In the genomic region with DNA sequence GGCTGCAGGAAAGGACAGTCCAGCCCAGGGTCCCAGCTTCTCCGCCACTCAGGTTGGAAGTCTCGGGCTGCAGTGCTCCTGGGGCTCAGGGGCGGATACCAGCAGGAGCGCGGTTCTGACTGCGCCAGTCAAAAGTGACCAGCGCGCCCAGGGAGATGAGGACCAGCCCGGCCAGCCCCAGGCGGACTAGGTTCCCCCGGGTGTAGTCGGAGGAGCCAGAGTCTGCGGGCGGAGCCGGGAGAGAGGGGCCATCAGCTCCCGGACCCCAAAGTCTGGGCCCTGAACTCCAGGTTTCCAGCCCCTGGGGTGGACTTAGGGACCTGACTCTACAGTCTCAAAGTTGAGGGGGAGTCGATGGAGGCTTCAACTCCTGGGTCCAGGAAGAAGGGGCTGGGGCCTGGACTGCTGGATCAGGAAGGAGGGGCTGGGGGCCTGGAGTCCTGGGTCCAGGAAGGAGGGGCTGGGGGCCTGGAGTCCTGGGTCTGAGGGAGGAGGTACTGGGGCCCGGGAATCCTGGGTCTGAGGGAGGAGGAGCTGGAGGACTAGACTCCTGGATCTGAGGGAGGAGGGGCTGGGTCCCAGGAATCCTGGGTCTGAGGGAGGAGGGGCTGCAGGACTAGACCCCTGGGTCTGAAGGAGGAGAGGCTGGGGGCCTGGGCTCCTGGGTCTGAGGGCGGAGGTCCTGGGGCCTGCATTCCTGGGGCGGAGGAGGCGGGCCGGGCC, we compare ENCODE assay signal across 1 cellular context.
TF ChIP-seq lines count a peak whose summit lies in the region.

No MANE protein-coding gene starts in this region.

TF ChIP-seq in GM12878, 131 proteins besides CTCF, POLR2A, EP300 and RAD21:
- TF ChIP-seq SMC3 (IDR thresholded peaks at IDR 0.05; ENCODE audit: borderline replicate concordance, low read length), result no peak
- TF ChIP-seq, protein P1, sequence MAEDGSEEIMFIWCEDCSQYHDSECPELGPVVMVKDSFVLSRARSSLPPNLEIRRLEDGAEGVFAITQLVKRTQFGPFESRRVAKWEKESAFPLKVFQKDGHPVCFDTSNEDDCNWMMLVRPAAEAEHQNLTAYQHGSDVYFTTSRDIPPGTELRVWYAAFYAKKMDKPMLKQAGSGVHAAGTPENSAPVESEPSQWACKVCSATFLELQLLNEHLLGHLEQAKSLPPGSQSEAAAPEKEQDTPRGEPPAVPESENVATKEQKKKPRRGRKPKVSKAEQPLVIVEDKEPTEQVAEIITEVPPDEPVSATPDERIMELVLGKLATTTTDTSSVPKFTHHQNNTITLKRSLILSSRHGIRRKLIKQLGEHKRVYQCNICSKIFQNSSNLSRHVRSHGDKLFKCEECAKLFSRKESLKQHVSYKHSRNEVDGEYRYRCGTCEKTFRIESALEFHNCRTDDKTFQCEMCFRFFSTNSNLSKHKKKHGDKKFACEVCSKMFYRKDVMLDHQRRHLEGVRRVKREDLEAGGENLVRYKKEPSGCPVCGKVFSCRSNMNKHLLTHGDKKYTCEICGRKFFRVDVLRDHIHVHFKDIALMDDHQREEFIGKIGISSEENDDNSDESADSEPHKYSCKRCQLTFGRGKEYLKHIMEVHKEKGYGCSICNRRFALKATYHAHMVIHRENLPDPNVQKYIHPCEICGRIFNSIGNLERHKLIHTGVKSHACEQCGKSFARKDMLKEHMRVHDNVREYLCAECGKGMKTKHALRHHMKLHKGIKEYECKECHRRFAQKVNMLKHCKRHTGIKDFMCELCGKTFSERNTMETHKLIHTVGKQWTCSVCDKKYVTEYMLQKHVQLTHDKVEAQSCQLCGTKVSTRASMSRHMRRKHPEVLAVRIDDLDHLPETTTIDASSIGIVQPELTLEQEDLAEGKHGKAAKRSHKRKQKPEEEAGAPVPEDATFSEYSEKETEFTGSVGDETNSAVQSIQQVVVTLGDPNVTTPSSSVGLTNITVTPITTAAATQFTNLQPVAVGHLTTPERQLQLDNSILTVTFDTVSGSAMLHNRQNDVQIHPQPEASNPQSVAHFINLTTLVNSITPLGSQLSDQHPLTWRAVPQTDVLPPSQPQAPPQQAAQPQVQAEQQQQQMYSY (CRISPR knock-in tag; IDR thresholded peaks at IDR 0.05), result no peak
- TF ChIP-seq ZNF274 (IDR thresholded peaks at IDR 0.05; ENCODE audit: insufficient read depth, insufficient read length), result no peak
- TF ChIP-seq, protein P2, sequence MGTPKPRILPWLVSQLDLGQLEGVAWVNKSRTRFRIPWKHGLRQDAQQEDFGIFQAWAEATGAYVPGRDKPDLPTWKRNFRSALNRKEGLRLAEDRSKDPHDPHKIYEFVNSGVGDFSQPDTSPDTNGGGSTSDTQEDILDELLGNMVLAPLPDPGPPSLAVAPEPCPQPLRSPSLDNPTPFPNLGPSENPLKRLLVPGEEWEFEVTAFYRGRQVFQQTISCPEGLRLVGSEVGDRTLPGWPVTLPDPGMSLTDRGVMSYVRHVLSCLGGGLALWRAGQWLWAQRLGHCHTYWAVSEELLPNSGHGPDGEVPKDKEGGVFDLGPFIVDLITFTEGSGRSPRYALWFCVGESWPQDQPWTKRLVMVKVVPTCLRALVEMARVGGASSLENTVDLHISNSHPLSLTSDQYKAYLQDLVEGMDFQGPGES (IDR thresholded peaks at IDR 0.05), result no peak
- TF ChIP-seq JUNB (IDR thresholded peaks at IDR 0.05), result no peak
- TF ChIP-seq BACH1 (IDR thresholded peaks at IDR 0.05; ENCODE audit: borderline replicate concordance), result no peak
- TF ChIP-seq CREM (IDR thresholded peaks at IDR 0.05; ENCODE audit: low read depth), result no peak
- TF ChIP-seq, protein P3, sequence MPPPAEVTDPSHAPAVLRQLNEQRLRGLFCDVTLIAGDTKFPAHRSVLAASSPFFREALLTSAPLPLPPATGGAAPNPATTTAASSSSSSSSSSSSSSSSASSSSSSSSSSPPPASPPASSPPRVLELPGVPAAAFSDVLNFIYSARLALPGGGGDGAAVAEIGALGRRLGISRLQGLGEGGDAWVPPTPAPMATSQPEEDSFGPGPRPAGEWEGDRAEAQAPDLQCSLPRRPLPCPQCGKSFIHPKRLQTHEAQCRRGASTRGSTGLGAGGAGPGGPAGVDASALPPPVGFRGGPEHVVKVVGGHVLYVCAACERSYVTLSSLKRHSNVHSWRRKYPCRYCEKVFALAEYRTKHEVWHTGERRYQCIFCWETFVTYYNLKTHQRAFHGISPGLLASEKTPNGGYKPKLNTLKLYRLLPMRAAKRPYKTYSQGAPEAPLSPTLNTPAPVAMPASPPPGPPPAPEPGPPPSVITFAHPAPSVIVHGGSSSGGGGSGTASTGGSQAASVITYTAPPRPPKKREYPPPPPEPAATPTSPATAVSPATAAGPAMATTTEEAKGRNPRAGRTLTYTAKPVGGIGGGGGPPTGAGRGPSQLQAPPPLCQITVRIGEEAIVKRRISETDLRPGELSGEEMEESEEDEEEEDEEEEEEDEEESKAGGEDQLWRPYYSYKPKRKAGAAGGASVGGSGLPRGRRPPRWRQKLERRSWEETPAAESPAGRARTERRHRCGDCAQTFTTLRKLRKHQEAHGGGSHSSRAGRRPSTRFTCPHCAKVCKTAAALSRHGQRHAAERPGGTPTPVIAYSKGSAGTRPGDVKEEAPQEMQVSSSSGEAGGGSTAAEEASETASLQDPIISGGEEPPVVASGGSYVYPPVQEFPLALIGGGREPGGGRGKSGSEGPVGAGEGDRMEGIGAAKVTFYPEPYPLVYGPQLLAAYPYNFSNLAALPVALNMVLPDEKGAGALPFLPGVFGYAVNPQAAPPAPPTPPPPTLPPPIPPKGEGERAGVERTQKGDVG (CRISPR knock-in tag; IDR thresholded peaks at IDR 0.05), result no peak
